In genomic region chr7:49187543-49188268, GRCh38 we compare ENCODE assay signal across 21 cellular contexts.
DNase-seq lines count a peak whose midpoint lies in the region; ATAC-seq and TF ChIP-seq lines count a peak whose summit lies in the region.
"Had no signal": no experiment of that assay in that cellular context is flagged by ENCODE, and none has a peak within 500 bp of the region (broad histone marks: within the 10 kb centered on the region; RNA-seq: fewer than 3 reads in every experiment).

No MANE protein-coding gene starts in this region.

- no TSS peak for BruUV-seq in MCF 10A (replicated peaks; lab: Mats Ljungman, UMichigan)
- BruUV-seq in mammary epithelial cell (replicated peaks; lab: Mats Ljungman, UMichigan) = no TSS peak

- H3K4me2 ChIP-seq in mammary epithelial cell (ENCODE audit: insufficient read depth, low read depth, low read length) (no peak overlapping the region), neural progenitor cell (no peak overlapping the region)

- H3K9me3 ChIP-seq in mammary epithelial cell (replicated peaks; ENCODE audit: insufficient read depth, low read length) (no peaks in the 10 kb centered on the region), neural progenitor cell (ENCODE audit: low read depth) (no peaks in the 10 kb centered on the region), colonic mucosa (no peaks in the 10 kb centered on the region), heart left ventricle (no peaks in the 10 kb centered on the region), upper lobe of left lung (peaks cover 0 to 5% (median 0%) of the 10 kb centered on the region in 4 donors)
- H3K9me3 ChIP-seq: tibial artery had no signal

- H3K9ac ChIP-seq in mammary epithelial cell (ENCODE audit: insufficient read depth, low read length) (no peak overlapping the region), neural progenitor cell (no peak overlapping the region), colonic mucosa (ENCODE audit: low read depth in 2 of 2, low read length in 2 of 2) (no peak overlapping the region)

- H3K9me3 Mint-ChIP-seq in MCF 10A (ENCODE audit: unreplicated experiment) (no peaks in the 10 kb centered on the region), neural progenitor cell (no peaks in the 10 kb centered on the region)
- H3K9me3 Mint-ChIP-seq: nephron progenitor cell; T-helper 2 cell treated with Interferon-gamma antibody and Interleukin-4, amounts not matched to agents 5 μg/mL and 100 μg/mL, for 36 hours had no signal

- no peak overlapping the region for H3K4me3 Mint-ChIP-seq in MCF 10A (ENCODE audit: unreplicated experiment)
- no peak overlapping the region for H3K4me3 Mint-ChIP-seq in neural progenitor cell
- H3K4me3 Mint-ChIP-seq: activated T-cell treated with anti-CD3 and anti-CD28 coated beads, Interleukin-2, amount 50 U/mL, for 4 hours; nephron progenitor cell; T-helper 2 cell treated with Interferon-gamma antibody and Interleukin-4, amounts not matched to agents 5 μg/mL and 100 μg/mL, for 36 hours had no signal

- 68% methylated on average over 3 of the region's 3 CpGs for WGBS in mammary epithelial cell (ENCODE audit: low coverage, missing lambda C conversion rate)
- WGBS in heart left ventricle, 4 donors = 75 to 86% (median 78%) methylated on average over 3 of the region's 3 CpGs
- 78 to 84% methylated on average over 3 of the region's 3 CpGs for WGBS in upper lobe of left lung, 2 donors

- TF ChIP-seq POLR2A in heart left ventricle (IDR thresholded peaks at IDR 0.05) (no peak), upper lobe of left lung (IDR thresholded peaks at IDR 0.05) (no peak)

- H4K20me1 ChIP-seq in mammary epithelial cell (ENCODE audit: insufficient read depth, low read length) = no peaks in the 10 kb centered on the region
- H4K20me1 ChIP-seq in neural progenitor cell (ENCODE audit: low read depth) = no peaks in the 10 kb centered on the region

- dilution Hi-C loops in mammary epithelial cell (cut with HindIII; ENCODE audit: low sequenced_read_pairs) = no loop called here

- in situ Hi-C loops in mammary epithelial cell (cut with MboI; ENCODE audit: low sequenced_read_pairs in 2 of 2) = no loop called here

- no peaks in the 10 kb centered on the region for H3K36me3 Mint-ChIP-seq in MCF 10A (ENCODE audit: insufficient read depth, unreplicated experiment)
- no peaks in the 10 kb centered on the region for H3K36me3 Mint-ChIP-seq in neural progenitor cell

- no peaks in the 10 kb centered on the region for H3F3A ChIP-seq in neural progenitor cell (ENCODE audit: low read depth)

- H2AFZ ChIP-seq in mammary epithelial cell (ENCODE audit: low read depth, low read length) (no peak overlapping the region), neural progenitor cell (replicated peaks) (no peak overlapping the region)

- H3K27me3 Mint-ChIP-seq in MCF 10A (ENCODE audit: insufficient read depth, unreplicated experiment) = peaks cover 26% of the 10 kb centered on the region
- no peaks in the 10 kb centered on the region for H3K27me3 Mint-ChIP-seq in neural progenitor cell (ENCODE audit: insufficient read depth, low read depth)

- H3K4me1 ChIP-seq in mammary epithelial cell (ENCODE audit: insufficient read depth, low read length) (no peaks in the 10 kb centered on the region), neural progenitor cell (no peaks in the 10 kb centered on the region), colonic mucosa (no peaks in the 10 kb centered on the region), heart left ventricle (no peaks in the 10 kb centered on the region), upper lobe of left lung (no peaks in the 10 kb centered on the region)
- H3K4me1 ChIP-seq: left lung, tibial artery had no signal

- H3K4me3 ChIP-seq in mammary epithelial cell (replicated peaks in 1 of 3; ENCODE audit: insufficient read depth in 1 of 3, low read depth in 2 of 3, low read length in 3 of 3) (no peak overlapping the region), neural progenitor cell (no peak overlapping the region), colonic mucosa (no peak overlapping the region), heart left ventricle (no peak overlapping the region), upper lobe of left lung (no peak overlapping the region)
- no peak overlapping the region for H3K4me3 ChIP-seq in Jurkat, Clone E6-1 (ENCODE audit: low read length)
- H3K4me3 ChIP-seq: left lung, tibial artery had no signal

- H3K27me3 ChIP-seq in mammary epithelial cell (ENCODE audit: insufficient read depth, low read length) (no peaks in the 10 kb centered on the region), neural progenitor cell (no peaks in the 10 kb centered on the region), colonic mucosa (no peaks in the 10 kb centered on the region), heart left ventricle (no peaks in the 10 kb centered on the region), upper lobe of left lung (no peaks in the 10 kb centered on the region)
- H3K27me3 ChIP-seq: left lung, tibial artery had no signal

- TF ChIP-seq EP300 in upper lobe of left lung (IDR thresholded peaks at IDR 0.05) = no peak

- no peaks in the 10 kb centered on the region for H3K36me3 ChIP-seq in mammary epithelial cell (ENCODE audit: insufficient read depth, low read length)
- no peaks in the 10 kb centered on the region for H3K36me3 ChIP-seq in neural progenitor cell
- H3K36me3 ChIP-seq in colonic mucosa = no peaks in the 10 kb centered on the region
- no peaks in the 10 kb centered on the region for H3K36me3 ChIP-seq in heart left ventricle
- no peaks in the 10 kb centered on the region for H3K36me3 ChIP-seq in upper lobe of left lung
- H3K36me3 ChIP-seq: left lung, tibial artery had no signal

- H3K4me1 Mint-ChIP-seq in MCF 10A (ENCODE audit: insufficient read depth, unreplicated experiment) (no peaks in the 10 kb centered on the region), neural progenitor cell (no peaks in the 10 kb centered on the region)
- H3K4me1 Mint-ChIP-seq: nephron progenitor cell had no signal

- H3K27ac ChIP-seq in mammary epithelial cell (ENCODE audit: insufficient read depth, low read depth, low read length) (no peak overlapping the region), neural progenitor cell (no peak overlapping the region), colonic mucosa (no peak overlapping the region), heart left ventricle (no peak overlapping the region), upper lobe of left lung (no peak overlapping the region)
- H3K27ac ChIP-seq: left lung, tibial artery had no signal

- CTCF ChIA-PET in MCF 10A (lab: Yijun Ruan, JAX) = interaction anchor here (0.6 to 1.5 kb wide), 4 partner anchors 10 to 353 kb away, joined by 3 to 4 read pairs (median 4); no protein-coding TSS in a partner anchor
- CTCF ChIA-PET in mammary epithelial cell (lab: Charles Lee; ENCODE audit: low non-redundant PET) = no interaction called here

- intact Hi-C loops in MCF 10A (cut with micrococcal nuclease) = no loop called here
- intact Hi-C loops in mammary epithelial cell (cut with micrococcal nuclease) = no loop called here
- intact Hi-C loops in colonic mucosa (cut with DNase I) = no loop called here
- intact Hi-C loops in heart left ventricle (cut with DNase I) = no loop called here

- ATAC-seq in heart left ventricle (no peak), upper lobe of left lung (ENCODE audit: low FRiP score in 2 of 2) (no peak)
- ATAC-seq: activated T-cell treated with anti-CD3 and anti-CD28 coated beads, Interleukin-2, amount 50 U/mL, for 4 hours; left lung; right cardiac atrium had no signal

- H3K79me2 ChIP-seq in mammary epithelial cell (ENCODE audit: insufficient read depth, low read length) = no peaks in the 10 kb centered on the region
- H3K79me2 ChIP-seq in neural progenitor cell (ENCODE audit: low read depth) = no peaks in the 10 kb centered on the region

- peak; percentile 29 for TF ChIP-seq CTCF in MCF 10A (IDR thresholded peaks at IDR 0.05; ENCODE audit: unreplicated experiment)
- TF ChIP-seq CTCF in mammary epithelial cell (conservative IDR thresholded peaks at IDR 0.05 in 1 of 2, IDR thresholded peaks at IDR 0.05 in 1 of 2; ENCODE audit: extremely low read depth in 1 of 2, insufficient read depth in 1 of 2, low read depth in 1 of 2, low read length in 2 of 2) = peak in 1 of 2 donors; percentile 39
- peak; percentile 20 for TF ChIP-seq CTCF in neural progenitor cell (IDR thresholded peaks at IDR 0.05)
- no peak for TF ChIP-seq CTCF in colonic mucosa (IDR thresholded peaks at IDR 0.05)
- peak in 3 of 12 donors; percentile 5 to 12 (median 7) for TF ChIP-seq CTCF in heart left ventricle (IDR thresholded peaks at IDR 0.05)
- no peak for TF ChIP-seq CTCF in upper lobe of left lung (IDR thresholded peaks at IDR 0.05)

- H3K27ac Mint-ChIP-seq in MCF 10A (ENCODE audit: low read depth, unreplicated experiment) (no peak overlapping the region), neural progenitor cell (no peak overlapping the region)
- H3K27ac Mint-ChIP-seq: nephron progenitor cell; T-helper 2 cell treated with Interferon-gamma antibody and Interleukin-4, amounts not matched to agents 5 μg/mL and 100 μg/mL, for 36 hours had no signal

- DNase-seq in MCF 10A (ENCODE audit: unreplicated experiment) = peak; percentile 30
- no peak for DNase-seq in mammary epithelial cell
- DNase-seq in Jurkat, Clone E6-1 (ENCODE audit: low read depth, low spot score) = peak; percentile 17
- peak; percentile 42 for DNase-seq in RPMI8226
- DNase-seq in neural progenitor cell (ENCODE audit: low spot score) = no peak
- no peak for DNase-seq in colonic mucosa
- no peak for DNase-seq in heart left ventricle
- no peak for DNase-seq in upper lobe of left lung
- DNase-seq: activated CD4-positive, alpha-beta T cell treated with anti-CD3 and anti-CD28 coated beads, Interleukin-2, amount 50 U/mL, for 1 hour; activated T-cell treated with anti-CD3 and anti-CD28 coated beads, Interleukin-2, amount 50 U/mL, for 4 hours; AML-193; glutamatergic neuron; H7; KG1; left lung; nephron progenitor cell; right cardiac atrium; stimulated activated CD4-positive, alpha-beta T cell treated with anti-CD3 and anti-CD28 coated beads, Interleukin-2, amount 100 ng/mL, for 24 hours; stimulated activated CD8-positive, alpha-beta memory T cell treated with anti-CD3 and anti-CD28 coated beads, Interleukin-4, amount 100 ng/mL, for 48 hours; tibial artery had no signal

- POLR2A ChIA-PET in MCF 10A (lab: Yijun Ruan, JAX) = no interaction called here

Comparison
In these comparisons a context has a peak if more than half of its experiments do, and no peak if none do; other contexts are left out.
1. DNase-seq: peak in MCF 10A (single experiment), Jurkat, Clone E6-1 (single experiment) and RPMI8226 (single experiment); none in mammary epithelial cell (single experiment), neural progenitor cell (single experiment), colonic mucosa (single experiment), heart left ventricle (0 of 5) and upper lobe of left lung (0 of 2).
2. CTCF ChIP-seq: peak in MCF 10A (single experiment) and neural progenitor cell (single experiment); none in colonic mucosa (single experiment) and upper lobe of left lung (0 of 6).